Comparison of ENCODE assay signal across 27 cellular contexts in the genomic region with DNA sequence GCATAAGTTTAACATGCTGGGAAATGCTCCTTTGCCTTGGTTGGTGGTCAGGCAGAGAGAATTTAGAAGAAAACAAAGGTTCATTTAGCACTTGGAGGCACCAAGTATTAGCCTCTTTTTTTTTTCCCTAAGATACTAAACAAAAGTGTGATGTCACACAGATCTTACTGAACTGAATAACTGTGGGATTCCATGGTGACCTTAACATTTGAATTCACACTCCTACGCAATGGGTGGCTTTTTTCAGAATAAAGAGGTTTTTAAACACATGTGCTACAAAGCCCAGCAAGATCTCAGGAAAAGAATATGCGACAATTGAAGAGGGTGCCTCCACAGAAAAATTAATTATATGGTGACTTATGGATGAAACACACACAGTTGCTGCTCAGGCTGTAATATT.
DNase-seq lines count a peak whose midpoint lies in the region; ATAC-seq, FAIRE-seq and TF ChIP-seq lines count a peak whose summit lies in the region.
"Had no signal": no experiment of that assay in that cellular context is flagged by ENCODE, and none has a peak within 500 bp of the region (broad histone marks: within the 10 kb centered on the region; RNA-seq: fewer than 3 reads in every experiment).

No MANE protein-coding gene starts in this region.

- H3K27ac ChIP-seq in endodermal cell (ENCODE audit: low read depth, low read length) (peak overlapping the region; percentile 86), tibial nerve (peak overlapping the region; percentile 34 to 90 (median 64)), foreskin keratinocyte (no peak overlapping the region)
- H3K27ac ChIP-seq: BLaER1, HL-60 had no signal

- no peak for TF ChIP-seq CTCF in endodermal cell (conservative IDR thresholded peaks at IDR 0.05)
- no peak for TF ChIP-seq CTCF in tibial nerve (IDR thresholded peaks at IDR 0.05)
- TF ChIP-seq CTCF in foreskin keratinocyte (conservative IDR thresholded peaks at IDR 0.05): no peak

- POLR2A ChIA-PET in naive thymus-derived CD8-positive, alpha-beta T cell (lab: Charles Lee): no interaction called here

- peaks cover 8% of the 10 kb centered on the region for H3K9me3 Mint-ChIP-seq in endodermal cell
- peaks cover 0 to 18% (median 8%) of the 10 kb centered on the region in 9 donors for H3K9me3 Mint-ChIP-seq in naive thymus-derived CD8-positive, alpha-beta T cell

- H3K27me3 ChIP-seq in endodermal cell (ENCODE audit: control insufficient read depth, insufficient read depth, low read length, poor library complexity, severe bottlenecking) (no peaks in the 10 kb centered on the region), tibial nerve (no peaks in the 10 kb centered on the region), foreskin keratinocyte (no peaks in the 10 kb centered on the region)
- H3K27me3 ChIP-seq: BLaER1, MG63 had no signal

- WGBS in endodermal cell (ENCODE audit: insufficient coverage in 1 of 2, insufficient read length in 1 of 2), 2 experiments: 81% methylated on average over 2 of the region's 2 CpGs; no CpG with 5 or more reads in 1 of the 2 experiments
- 45% methylated on average over 2 of the region's 2 CpGs for WGBS in tibial nerve, 2 donors

- no peaks in the 10 kb centered on the region for H3K36me3 Mint-ChIP-seq in endodermal cell (ENCODE audit: low read depth)
- H3K36me3 Mint-ChIP-seq in naive thymus-derived CD8-positive, alpha-beta T cell: no peaks in the 10 kb centered on the region
- H3K36me3 Mint-ChIP-seq: CD4-positive, CD25-positive, alpha-beta regulatory T cell had no signal

- no peak overlapping the region for H3K4me3 Mint-ChIP-seq in endodermal cell
- no peak overlapping the region for H3K4me3 Mint-ChIP-seq in naive thymus-derived CD8-positive, alpha-beta T cell
- H3K4me3 Mint-ChIP-seq: CD4-positive, CD25-positive, alpha-beta regulatory T cell had no signal

- FAIRE-seq in H54 (lab: Jason Lieb, UNC): peak; percentile 64
- FAIRE-seq: A204.1, G401.6, H1, K562 had no signal

- H3K4me3 ChIP-seq in endodermal cell (ENCODE audit: low read length) (no peak overlapping the region), tibial nerve (no peak overlapping the region)
- H3K4me3 ChIP-seq: BLaER1, K562, MG63 had no signal

- peak; percentile 11 to 52 for TF ChIP-seq EP300 in tibial nerve (IDR thresholded peaks at IDR 0.05)

- TF ChIP-seq POLR2A in H54 (IDR thresholded peaks at IDR 0.05; ENCODE audit: low read depth, low read length): no peak
- TF ChIP-seq POLR2A in tibial nerve (IDR thresholded peaks at IDR 0.05): no peak

- no peaks in the 10 kb centered on the region for H3K27me3 Mint-ChIP-seq in endodermal cell (ENCODE audit: insufficient read depth)
- peaks cover 0 to 5% (median 0%) of the 10 kb centered on the region in 5 donors for H3K27me3 Mint-ChIP-seq in naive thymus-derived CD8-positive, alpha-beta T cell
- H3K27me3 Mint-ChIP-seq: CD4-positive, CD25-positive, alpha-beta regulatory T cell had no signal

- no peaks in the 10 kb centered on the region for H3K4me1 ChIP-seq in endodermal cell (ENCODE audit: control insufficient read depth, insufficient read depth, low read length)
- H3K4me1 ChIP-seq in tibial nerve: peaks cover 0 to 26% (median 14%) of the 10 kb centered on the region in 4 donors
- no peaks in the 10 kb centered on the region for H3K4me1 ChIP-seq in foreskin keratinocyte
- H3K4me1 ChIP-seq: BLaER1, Caco-2 had no signal

- H3K9me3 ChIP-seq in endodermal cell (ENCODE audit: control insufficient read depth, low read length): no peaks in the 10 kb centered on the region
- H3K9me3 ChIP-seq in tibial nerve: peaks cover 0 to 11% (median 0%) of the 10 kb centered on the region in 4 donors
- H3K9me3 ChIP-seq: Caco-2, MG63 had no signal

- no peak overlapping the region for H3K27ac Mint-ChIP-seq in endodermal cell
- H3K27ac Mint-ChIP-seq in naive thymus-derived CD8-positive, alpha-beta T cell: no peak overlapping the region
- H3K27ac Mint-ChIP-seq: CD4-positive, CD25-positive, alpha-beta regulatory T cell had no signal

- H3K36me3 ChIP-seq in endodermal cell (ENCODE audit: control insufficient read depth, insufficient read depth, low read length) (no peaks in the 10 kb centered on the region), tibial nerve (no peaks in the 10 kb centered on the region)
- H3K36me3 ChIP-seq: BLaER1, MG63 had no signal

- no peak for ATAC-seq in naive thymus-derived CD8-positive, alpha-beta T cell
- ATAC-seq in activated CD4-positive, CD25-positive, alpha-beta regulatory T cell treated with anti-CD3 and anti-CD28 coated beads, Interleukin-2, amount 50 U/mL, for 24 hours: no peak
- no peak for ATAC-seq in foreskin keratinocyte
- ATAC-seq: K562, PC-3 had no signal

- in situ Hi-C loops in SK-MEL-5 (cut with HindIII; ENCODE audit: low pct_unique_long_range_greater_than_20kb, low sequenced_read_pairs): no loop called here

- DNase-seq in H54 (ENCODE audit: insufficient read length, low spot score) (no peak), SK-MEL-5 (ENCODE audit: low read depth, low spot score) (peak; percentile 54), endodermal cell (no peak), tibial nerve (ENCODE audit: low spot score in 2 of 2) (no peak), foreskin keratinocyte (no peak)
- DNase-seq in naive thymus-derived CD8-positive, alpha-beta T cell: no peak
- no peak for DNase-seq in stimulated activated naive CD4-positive, alpha-beta T cell treated with Interleukin-2 at 50 U/mL for 16 hours (lab: John Stamatoyannopoulos, UW)
- DNase-seq: Caco-2; CD4-positive, CD25-positive, alpha-beta regulatory T cell; MG63; NCI-H1105 treated with DMSO at 0.1 percent for 48 hours; NCI-H146; NCI-H1930; NCI-H2107; NCI-H446 treated with DMSO at 0.1 percent for 48 hours; NCI-H526; NCI-H82; NK-92 treated with Interleukin-12 subunit alpha and Interleukin-12 subunit beta, amount 100 ng/mL, for 24 hours; PC-3; Right ventricle myocardium superior had no signal

- H3K4me1 Mint-ChIP-seq in endodermal cell: peaks cover 11% of the 10 kb centered on the region
- no peaks in the 10 kb centered on the region for H3K4me1 Mint-ChIP-seq in naive thymus-derived CD8-positive, alpha-beta T cell
- H3K4me1 Mint-ChIP-seq: CD4-positive, CD25-positive, alpha-beta regulatory T cell had no signal

- H3K9ac ChIP-seq in endodermal cell (ENCODE audit: extremely low read depth, low read length, poor library complexity, severe bottlenecking): no peak overlapping the region
- H3K9ac ChIP-seq: BLaER1 had no signal
